Comparison of ENCODE assay signal across 19 cellular contexts in the genomic region with DNA sequence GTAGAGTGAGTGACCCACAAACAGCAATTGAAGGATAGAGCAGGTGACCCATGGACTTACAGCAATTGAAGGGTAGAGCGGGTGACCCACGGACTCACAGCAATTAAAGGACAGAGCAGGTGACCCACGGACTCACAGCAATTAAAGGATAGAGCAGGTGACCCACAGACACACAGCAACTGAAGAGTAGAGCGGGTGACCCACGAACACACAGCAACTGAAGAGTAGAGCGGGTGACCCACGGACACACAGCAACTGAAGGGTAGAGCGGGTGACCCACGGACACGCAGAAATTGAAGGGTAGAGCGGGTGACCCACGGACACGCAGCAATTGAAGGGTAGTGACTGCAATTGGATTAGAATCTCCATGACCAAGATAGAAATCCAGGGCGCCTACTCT.
"Had no signal": no experiment of that assay in that cellular context is flagged by ENCODE, and none has a peak within 500 bp of the region (broad histone marks: within the 10 kb centered on the region; RNA-seq: fewer than 3 reads in every experiment).

No MANE protein-coding gene starts in this region.

- H3K36me3 Mint-ChIP-seq: immature natural killer cell; naive thymus-derived CD4-positive, alpha-beta T cell; neural progenitor cell; stimulated activated naive B cell treated with anti-CD40 and anti-IgM and Interleukin-4, amounts not matched to agents 10 μg/mL and 1 μg/mL and 100 μg/mL, for 72 hours had no signal

- H3K27ac Mint-ChIP-seq: immature natural killer cell; neural progenitor cell; stimulated activated naive B cell treated with anti-CD40 and anti-IgM and Interleukin-4, amounts not matched to agents 10 μg/mL and 1 μg/mL and 100 μg/mL, for 72 hours; stimulated activated naive CD8-positive, alpha-beta T cell treated with anti-CD3 and anti-CD28 coated beads, Interleukin-15, amount 100 ng/mL, for 72 hours had no signal

- H3K4me3 Mint-ChIP-seq: immature natural killer cell; naive thymus-derived CD4-positive, alpha-beta T cell; neural progenitor cell; stimulated activated naive B cell treated with anti-CD40 and anti-IgM and Interleukin-4, amounts not matched to agents 10 μg/mL and 1 μg/mL and 100 μg/mL, for 72 hours; stimulated activated naive CD8-positive, alpha-beta T cell treated with anti-CD3 and anti-CD28 coated beads, Interleukin-15, amount 100 ng/mL, for 72 hours had no signal

- H3K9me3 Mint-ChIP-seq: immature natural killer cell; naive thymus-derived CD4-positive, alpha-beta T cell; neural progenitor cell; stimulated activated naive B cell treated with anti-CD40 and anti-IgM and Interleukin-4, amounts not matched to agents 10 μg/mL and 1 μg/mL and 100 μg/mL, for 72 hours; stimulated activated naive CD8-positive, alpha-beta T cell treated with anti-CD3 and anti-CD28 coated beads, Interleukin-15, amount 100 ng/mL, for 72 hours had no signal

- ATAC-seq: foreskin keratinocyte; left cardiac atrium; naive thymus-derived CD4-positive, alpha-beta T cell; pancreas; right lobe of liver; stimulated activated naive B cell treated with anti-CD40 and anti-IgM and Interleukin-4, amounts not matched to agents 10 μg/mL and 1 μg/mL and 100 μg/mL, for 72 hours; stimulated activated naive CD8-positive, alpha-beta T cell treated with anti-CD3 and anti-CD28 coated beads, Interleukin-15, amount 100 ng/mL, for 72 hours had no signal

- DNase-seq: cerebellar nuclear complex; colonic mucosa; dermis blood vessel endothelial cell; erythroblast; foreskin keratinocyte; immature natural killer cell; kidney; left cardiac atrium; mesendoderm; naive thymus-derived CD4-positive, alpha-beta T cell; occipital lobe; pancreas; stimulated activated CD4-positive, alpha-beta T cell treated with anti-CD3 and anti-CD28 coated beads, Interleukin-2, amount 100 ng/mL, for 24 hours; stimulated activated CD4-positive, alpha-beta T cell treated with anti-CD3 and anti-CD28 coated beads, Interleukin-4, amount 100 ng/mL, for 4 hours; stimulated activated naive B cell treated with anti-CD40 and anti-IgM and Interleukin-4, amounts not matched to agents 10 μg/mL and 1 μg/mL and 100 μg/mL, for 72 hours; stimulated activated naive CD8-positive, alpha-beta T cell treated with anti-CD3 and anti-CD28 coated beads, Interleukin-15, amount 100 ng/mL, for 72 hours; testis had no signal
